In genomic region chr19:19329199-19329598, GRCh38 we compare ENCODE assay signal across 13 cellular contexts. TPM values are rescaled to one million over a fixed set of nuclear protein-coding genes. Genes with fewer than 3 reads are reported as not detected.
DNase-seq lines count a peak whose midpoint lies in the region; ATAC-seq, FAIRE-seq and TF ChIP-seq lines count a peak whose summit lies in the region.
"Had no signal": no experiment of that assay in that cellular context is flagged by ENCODE, and none has a peak within 500 bp of the region (broad histone marks: within the 10 kb centered on the region; RNA-seq: fewer than 3 reads in every experiment).

No MANE protein-coding gene starts in this region.

- dilution Hi-C loops in endothelial cell of umbilical vein (cut with MboI; ENCODE audit: extremely low pct_ligation_motif_present, low sequenced_read_pairs): no loop called here

- H3K9me1 ChIP-seq in endothelial cell of umbilical vein (replicated peaks; ENCODE audit: control insufficient read depth, extremely low read depth, insufficient read depth, low read length): no peaks in the 10 kb centered on the region

- no peaks in the 10 kb centered on the region for H3K9me3 ChIP-seq in endothelial cell of umbilical vein (replicated peaks; ENCODE audit: control insufficient read depth, insufficient read depth, low read length)
- H3K9me3 ChIP-seq: pancreas had no signal

- peaks cover 9% of the 10 kb centered on the region for H3K36me3 Mint-ChIP-seq in activated naive CD4-positive, alpha-beta T cell treated with anti-CD3 and anti-CD28 coated beads, Interleukin-2, amount 50 U/mL, for 24 hours
- H3K36me3 Mint-ChIP-seq in T-helper 1 cell treated with Interleukin-12 subunit alpha and Interleukin-12 subunit beta and Interleukin-4 antibody, amounts not matched to agents 30 μg/mL and 1 μg/mL, for 36 hours (ENCODE audit: low read depth): peaks cover 33% of the 10 kb centered on the region

- H3K27ac Mint-ChIP-seq in activated naive CD4-positive, alpha-beta T cell treated with anti-CD3 and anti-CD28 coated beads, Interleukin-2, amount 50 U/mL, for 24 hours: peak overlapping the region; percentile 38
- peak overlapping the region; percentile 84 for H3K27ac Mint-ChIP-seq in T-helper 1 cell treated with Interleukin-12 subunit alpha and Interleukin-12 subunit beta and Interleukin-4 antibody, amounts not matched to agents 30 μg/mL and 1 μg/mL, for 36 hours

- CTCF ChIA-PET in endothelial cell of umbilical vein (lab: Charles Lee): interaction anchor here (0.9 to 2.8 kb wide), 2 partner anchors 14 to 160 kb away, joined by 3 to 22 read pairs; no protein-coding TSS in a partner anchor

- no peak overlapping the region for H3K4me3 ChIP-seq in endothelial cell of umbilical vein (replicated peaks in 1 of 3; ENCODE audit: insufficient read depth in 1 of 3, low read depth in 1 of 3, low read length in 3 of 3)
- H3K4me3 ChIP-seq: K562, pancreas had no signal

- H3K4me2 ChIP-seq in endothelial cell of umbilical vein (ENCODE audit: insufficient read depth, low read length): peak overlapping the region; percentile 59

- no peaks in the 10 kb centered on the region for H3K27me3 ChIP-seq in endothelial cell of umbilical vein (ENCODE audit: control insufficient read depth in 2 of 2, insufficient read depth in 2 of 2, low read length in 2 of 2)
- H3K27me3 ChIP-seq: pancreas had no signal

- no TSS peak for BruUV-seq in endothelial cell of umbilical vein (replicated peaks; lab: Mats Ljungman, UMichigan)

- H3K27me3 Mint-ChIP-seq in activated naive CD4-positive, alpha-beta T cell treated with anti-CD3 and anti-CD28 coated beads, Interleukin-2, amount 50 U/mL, for 24 hours: no peaks in the 10 kb centered on the region
- H3K27me3 Mint-ChIP-seq in T-helper 1 cell treated with Interleukin-12 subunit alpha and Interleukin-12 subunit beta and Interleukin-4 antibody, amounts not matched to agents 30 μg/mL and 1 μg/mL, for 36 hours (ENCODE audit: low read depth): no peaks in the 10 kb centered on the region

- no peaks in the 10 kb centered on the region for H3K9me3 Mint-ChIP-seq in activated naive CD4-positive, alpha-beta T cell treated with anti-CD3 and anti-CD28 coated beads, Interleukin-2, amount 50 U/mL, for 24 hours
- H3K9me3 Mint-ChIP-seq in T-helper 1 cell treated with Interleukin-12 subunit alpha and Interleukin-12 subunit beta and Interleukin-4 antibody, amounts not matched to agents 30 μg/mL and 1 μg/mL, for 36 hours: no peaks in the 10 kb centered on the region

- H3K27ac ChIP-seq in endothelial cell of umbilical vein (ENCODE audit: insufficient read depth, low read depth, low read length): peak overlapping the region; percentile 21
- H3K27ac ChIP-seq: pancreas had no signal

- TF ChIP-seq CTCF in endothelial cell of umbilical vein (IDR thresholded peaks at IDR 0.05; ENCODE audit: extremely low read depth in 1 of 2, insufficient read depth in 1 of 2, low read depth in 1 of 2, low read length in 2 of 2): no peak

- no peak for ATAC-seq in GM21526 (IDR thresholded peaks at IDR 0.05; ENCODE audit: low FRiP score, unreplicated experiment)
- no peak for ATAC-seq in GM19395 (IDR thresholded peaks at IDR 0.05; ENCODE audit: unreplicated experiment)
- ATAC-seq: K562, pancreas had no signal

- peaks cover 33% of the 10 kb centered on the region for H3K4me1 Mint-ChIP-seq in activated naive CD4-positive, alpha-beta T cell treated with anti-CD3 and anti-CD28 coated beads, Interleukin-2, amount 50 U/mL, for 24 hours
- H3K4me1 Mint-ChIP-seq in T-helper 1 cell treated with Interleukin-12 subunit alpha and Interleukin-12 subunit beta and Interleukin-4 antibody, amounts not matched to agents 30 μg/mL and 1 μg/mL, for 36 hours (ENCODE audit: low read depth): peaks cover 27% of the 10 kb centered on the region

- POLR2A ChIA-PET in endothelial cell of umbilical vein (lab: Charles Lee): no interaction called here

- TF ChIP-seq POLR2A in endothelial cell of umbilical vein (IDR thresholded peaks at IDR 0.05; ENCODE audit: low read depth, low read length): no peak

- no peak overlapping the region for H3K9ac ChIP-seq in endothelial cell of umbilical vein (replicated peaks; ENCODE audit: extremely low read depth, insufficient read depth, low read length)

- H2AFZ ChIP-seq in endothelial cell of umbilical vein (ENCODE audit: low read depth, low read length): no peak overlapping the region

- peaks cover 6 to 29% of the 10 kb centered on the region in 2 experiments for H3K36me3 ChIP-seq in endothelial cell of umbilical vein (ENCODE audit: control insufficient read depth in 2 of 2, extremely low read depth in 1 of 2, insufficient read depth in 2 of 2, low read length in 2 of 2)

- FAIRE-seq in endothelial cell of umbilical vein (lab: Jason Lieb, UNC): peak; percentile 95
- FAIRE-seq: K562, pancreas had no signal

- H4K20me1 ChIP-seq in endothelial cell of umbilical vein (replicated peaks; ENCODE audit: control insufficient read depth, extremely low read depth, insufficient read depth, low read length): no peaks in the 10 kb centered on the region

- intact Hi-C loops in endothelial cell of umbilical vein (cut with micrococcal nuclease): no loop called here

- peaks cover 34% of the 10 kb centered on the region for H3K79me2 ChIP-seq in endothelial cell of umbilical vein (ENCODE audit: control insufficient read depth, insufficient read depth, low read length)

- no peak for DNase-seq in activated naive CD4-positive, alpha-beta T cell treated with anti-CD3 and anti-CD28 coated beads, Interleukin-2, amount 50 U/mL, for 16 hours
- peak; percentile 44 for DNase-seq in endothelial cell of umbilical vein (ENCODE audit: low read depth, low spot score)
- DNase-seq in DMS114 treated with DMSO at 0.1 percent for 48 hours (lab: John Stamatoyannopoulos, UW; ENCODE audit: unreplicated experiment): no peak
- DNase-seq in NCI-H69 (lab: John Stamatoyannopoulos, UW): no peak
- DNase-seq: head of caudate nucleus, OCI-M1, pancreas had no signal

- H3K4me1 ChIP-seq in endothelial cell of umbilical vein (ENCODE audit: control insufficient read depth, extremely low read depth, insufficient read depth, low read length): peaks cover 11% of the 10 kb centered on the region
- H3K4me1 ChIP-seq: pancreas had no signal

- no peak overlapping the region for H3K4me3 Mint-ChIP-seq in activated naive CD4-positive, alpha-beta T cell treated with anti-CD3 and anti-CD28 coated beads, Interleukin-2, amount 50 U/mL, for 24 hours
- H3K4me3 Mint-ChIP-seq in T-helper 1 cell treated with Interleukin-12 subunit alpha and Interleukin-12 subunit beta and Interleukin-4 antibody, amounts not matched to agents 30 μg/mL and 1 μg/mL, for 36 hours: peak overlapping the region; percentile 63

TF ChIP-seq in endothelial cell of umbilical vein, 7 proteins besides CTCF, POLR2A, EP300 and RAD21:
- peak; percentile 45 for TF ChIP-seq FOS (IDR thresholded peaks at IDR 0.05; ENCODE audit: borderline replicate concordance, insufficient read depth, low read length)
- TF ChIP-seq POLR2AphosphoS5 (IDR thresholded peaks at IDR 0.05; ENCODE audit: insufficient read depth, low read depth, low read length): no peak

RNA-seq across cellular contexts. Expression of gene MAU2, which starts 8.6 kb away (rescaled TPM):
- 57.3 and 70.0 TPM in 2 replicates for total RNA-seq in endothelial cell of umbilical vein
- polyA plus RNA-seq in endothelial cell of umbilical vein: 36.9 and 43.4 TPM in 2 replicates
- polyA plus RNA-seq in endothelial cell of umbilical vein (2011; cell fraction: cytosol; rRNA removed): 22.8 and 25.5 TPM in 2 replicates
- 87.6 and 111 TPM in 2 replicates for polyA plus RNA-seq in endothelial cell of umbilical vein (2011; cell fraction: nucleus; rRNA removed)
- 26.8 and 37.1 TPM in 2 replicates for polyA plus RNA-seq in endothelial cell of umbilical vein (2012)
- 73.9 and 116 TPM in 2 replicates for polyA minus RNA-seq in endothelial cell of umbilical vein
- polyA minus RNA-seq in endothelial cell of umbilical vein (2011; cell fraction: cytosol; rRNA and poly(A)+ RNA removed): 25.5 TPM
- polyA minus RNA-seq in endothelial cell of umbilical vein (2011; cell fraction: nucleus; rRNA and poly(A)+ RNA removed): 84.2 and 87.9 TPM in 2 replicates

RNA-seq across cellular contexts. Expression of gene SUGP1, which starts 8.9 kb away (rescaled TPM):
- 59.9 and 64.7 TPM in 2 replicates for total RNA-seq in endothelial cell of umbilical vein
- polyA plus RNA-seq in endothelial cell of umbilical vein: 38.2 and 41.0 TPM in 2 replicates
- 29.7 and 30.6 TPM in 2 replicates for polyA plus RNA-seq in endothelial cell of umbilical vein (2011; cell fraction: cytosol; rRNA removed)
- 118 and 123 TPM in 2 replicates for polyA plus RNA-seq in endothelial cell of umbilical vein (2011; cell fraction: nucleus; rRNA removed)
- 37.5 and 45.9 TPM in 2 replicates for polyA plus RNA-seq in endothelial cell of umbilical vein (2012)
- polyA minus RNA-seq in endothelial cell of umbilical vein: 28.6 and 35.9 TPM in 2 replicates
- 24.4 TPM for polyA minus RNA-seq in endothelial cell of umbilical vein (2011; cell fraction: cytosol; rRNA and poly(A)+ RNA removed)
- polyA minus RNA-seq in endothelial cell of umbilical vein (2011; cell fraction: nucleus; rRNA and poly(A)+ RNA removed): 32.0 and 42.9 TPM in 2 replicates

RNA-seq across cellular contexts. Expression of gene TM6SF2, which starts 56.1 kb away (rescaled TPM):
- not detected in 2 replicates for total RNA-seq in endothelial cell of umbilical vein
- 0.10 and 0.21 TPM in 2 replicates for polyA plus RNA-seq in endothelial cell of umbilical vein
- not detected in 2 replicates for polyA plus RNA-seq in endothelial cell of umbilical vein (2011; cell fraction: cytosol; rRNA removed)
- 0.16 and 0.22 TPM in 2 replicates for polyA plus RNA-seq in endothelial cell of umbilical vein (2011; cell fraction: nucleus; rRNA removed)
- polyA plus RNA-seq in endothelial cell of umbilical vein (2012): not detected in 2 replicates
- not detected in 2 replicates for polyA minus RNA-seq in endothelial cell of umbilical vein
- not detected for polyA minus RNA-seq in endothelial cell of umbilical vein (2011; cell fraction: cytosol; rRNA and poly(A)+ RNA removed)
- polyA minus RNA-seq in endothelial cell of umbilical vein (2011; cell fraction: nucleus; rRNA and poly(A)+ RNA removed): not detected in 2 replicates
- total RNA-seq: activated CD8-positive, alpha-beta memory T cell treated with anti-CD3 and anti-CD28 coated beads for 36 hours; K562 had no signal
- polyA plus RNA-seq: K562 had no signal
